Comparison of ENCODE assay signal across 19 cellular contexts in the genomic region with DNA sequence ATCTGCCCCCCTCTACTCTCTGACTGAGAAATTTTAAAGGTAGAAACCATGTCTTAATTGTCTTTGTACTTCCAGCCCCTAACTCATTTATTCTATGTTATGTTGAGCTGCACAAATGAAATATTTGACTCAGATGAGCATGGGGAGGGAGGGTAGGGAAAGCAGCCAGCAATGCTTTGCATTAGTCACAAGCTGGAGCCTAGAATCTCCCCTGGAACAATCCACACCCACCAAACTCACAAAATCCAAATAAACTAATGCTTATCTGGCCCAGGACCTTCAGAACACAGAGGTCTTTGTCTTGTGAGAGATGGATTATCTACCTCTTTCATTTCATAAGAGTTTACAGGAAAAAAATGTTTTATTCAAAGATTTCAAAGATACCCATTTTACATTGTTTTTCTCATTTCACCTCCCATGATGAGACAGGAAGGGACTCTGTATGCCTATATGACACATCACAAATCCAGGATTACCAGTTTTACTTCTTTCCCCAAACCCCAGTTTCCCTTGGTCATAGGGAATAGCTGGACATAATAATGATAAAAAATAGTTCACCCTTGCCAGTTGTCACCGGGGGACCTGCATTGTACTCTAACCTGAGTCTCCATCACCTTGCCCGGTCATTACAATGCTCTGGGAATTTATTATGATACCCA.
"Had no signal": no experiment of that assay in that cellular context is flagged by ENCODE, and none has a peak within 500 bp of the region (broad histone marks: within the 10 kb centered on the region; RNA-seq: fewer than 3 reads in every experiment).

No MANE protein-coding gene starts in this region.

- DNase-seq: activated CD4-positive, alpha-beta T cell treated with anti-CD3 and anti-CD28 coated beads for 1 hour; activated gamma-delta T cell treated with Interleukin-2 at 50 U/mL for 16 hours; activated T-cell treated with anti-CD3 and anti-CD28 coated beads, Interleukin-2, amount 50 U/mL, for 1 hour; cortex of kidney; erythroblast; glutamatergic neuron; mesenchymal stem cell; nephron progenitor cell; stimulated activated CD4-positive, alpha-beta T cell treated with anti-CD3 and anti-CD28 coated beads, Interleukin-2, amount 100 ng/mL, for 24 hours; stimulated activated naive CD8-positive, alpha-beta T cell treated with anti-CD3 and anti-CD28 coated beads, Interleukin-15, amount 100 ng/mL, for 72 hours; T-helper 1 cell had no signal

- H3K79me2 ChIP-seq: hepatocyte, parathyroid adenoma had no signal

- H3K36me3 ChIP-seq: adrenal gland, ascending aorta, suprapubic skin, tibial nerve had no signal

- H3K4me2 ChIP-seq: hepatocyte had no signal

- H3K4me3 ChIP-seq: adrenal gland, ascending aorta, hepatocyte, skin epidermis, suprapubic skin, tibial nerve had no signal

- H3K4me1 ChIP-seq: ascending aorta, parathyroid adenoma, suprapubic skin had no signal

- H2AFZ ChIP-seq: hepatocyte, parathyroid adenoma had no signal

- H3K9me3 ChIP-seq: adrenal gland, ascending aorta, suprapubic skin, tibial nerve had no signal

- ATAC-seq: stimulated activated effector memory CD8-positive, alpha-beta T cell treated with anti-CD3 and anti-CD28 coated beads, Interleukin-12 subunit alpha, Interleukin-12 subunit beta, amount 100 ng/mL, for 72 hours; stimulated activated naive CD8-positive, alpha-beta T cell treated with anti-CD3 and anti-CD28 coated beads, Interleukin-15, amount 100 ng/mL, for 72 hours had no signal

- H3K27ac ChIP-seq: adrenal gland, ascending aorta, hepatocyte, parathyroid adenoma, skin epidermis, suprapubic skin, tibial nerve had no signal

- H3K27me3 ChIP-seq: adrenal gland, ascending aorta, hepatocyte, suprapubic skin, tibial nerve had no signal
